ENCODE assay signal across 25 cellular contexts in genomic region chr10:29878492-29878891, GRCh38.
DNase-seq lines count a peak whose midpoint lies in the region; ATAC-seq and TF ChIP-seq lines count a peak whose summit lies in the region.
"Had no signal": no experiment of that assay in that cellular context is flagged by ENCODE, and none has a peak within 500 bp of the region (broad histone marks: within the 10 kb centered on the region; RNA-seq: fewer than 3 reads in every experiment).

No MANE protein-coding gene starts in this region.

- H3K27ac Mint-ChIP-seq in neural crest cell (ENCODE audit: unreplicated experiment): peak overlapping the region; percentile 83
- no peak overlapping the region for H3K27ac Mint-ChIP-seq in CD4-positive, alpha-beta memory T cell
- H3K27ac Mint-ChIP-seq: activated CD8-positive, alpha-beta memory T cell treated with anti-CD3 and anti-CD28 coated beads, Interleukin-2, amount 10 ng/mL, durations not matched to agents 7 days and 5 days; activated naive CD4-positive, alpha-beta T cell treated with anti-CD3 and anti-CD28 coated beads, Interleukin-2, amount 10 ng/mL, durations not matched to agents 7 days and 5 days; CD14-positive monocyte; naive thymus-derived CD4-positive, alpha-beta T cell; stimulated activated effector memory CD8-positive, alpha-beta T cell treated with anti-CD3 and anti-CD28 coated beads, Interleukin-12 subunit alpha, Interleukin-12 subunit beta, amount 100 ng/mL, for 72 hours; T-helper 2 cell treated with Interferon-gamma antibody and Interleukin-4, amounts not matched to agents 5 μg/mL and 100 μg/mL, for 36 hours had no signal

- H3K27me3 ChIP-seq in BLaER1: no peaks in the 10 kb centered on the region
- no peaks in the 10 kb centered on the region for H3K27me3 ChIP-seq in body of pancreas
- H3K27me3 ChIP-seq in CD4-positive, alpha-beta memory T cell (ENCODE audit: insufficient read depth, low read length): no peaks in the 10 kb centered on the region
- H3K27me3 ChIP-seq: ovary, Peyer's patch had no signal

- peak overlapping the region; percentile 32; the same call in 1 of the 2 replicates for H3K27ac ChIP-seq in BLaER1
- peak overlapping the region in 3 of 4 donors; percentile 23 to 60 (median 43) for H3K27ac ChIP-seq in body of pancreas
- H3K27ac ChIP-seq in CD4-positive, alpha-beta memory T cell (ENCODE audit: low read depth, low read length): no peak overlapping the region
- H3K27ac ChIP-seq: ovary, Peyer's patch had no signal

- H3K27me3 Mint-ChIP-seq in neural crest cell (ENCODE audit: low read depth): no peaks in the 10 kb centered on the region
- peaks cover 10 to 24% of the 10 kb centered on the region in 2 donors for H3K27me3 Mint-ChIP-seq in CD4-positive, alpha-beta memory T cell

- intact Hi-C loops in body of pancreas (cut with DNase I): no loop called here
- intact Hi-C loops in CD4-positive, alpha-beta memory T cell (cut with micrococcal nuclease): no loop called here

- H3K9me3 Mint-ChIP-seq in neural crest cell: peaks cover 3% of the 10 kb centered on the region
- no peaks in the 10 kb centered on the region for H3K9me3 Mint-ChIP-seq in CD4-positive, alpha-beta memory T cell
- H3K9me3 Mint-ChIP-seq: activated naive CD4-positive, alpha-beta T cell treated with anti-CD3 and anti-CD28 coated beads, Interleukin-2, amount 10 ng/mL, durations not matched to agents 7 days and 5 days; CD14-positive monocyte; central memory CD8-positive, alpha-beta T cell; naive thymus-derived CD4-positive, alpha-beta T cell; stimulated activated effector memory CD8-positive, alpha-beta T cell treated with anti-CD3 and anti-CD28 coated beads, Interleukin-12 subunit alpha, Interleukin-12 subunit beta, amount 100 ng/mL, for 72 hours; T-helper 2 cell treated with Interferon-gamma antibody and Interleukin-4, amounts not matched to agents 5 μg/mL and 100 μg/mL, for 36 hours had no signal

- H3K4me1 ChIP-seq in BLaER1 (peaks cover 46% of the 10 kb centered on the region), body of pancreas (peaks cover 7% of the 10 kb centered on the region)
- H3K4me1 ChIP-seq in CD4-positive, alpha-beta memory T cell (ENCODE audit: insufficient read depth, low read length): no peaks in the 10 kb centered on the region
- H3K4me1 ChIP-seq: Peyer's patch, spleen had no signal

- no peak overlapping the region for H3K4me3 Mint-ChIP-seq in neural crest cell
- H3K4me3 Mint-ChIP-seq in CD4-positive, alpha-beta memory T cell: no peak overlapping the region
- H3K4me3 Mint-ChIP-seq: activated CD8-positive, alpha-beta memory T cell treated with anti-CD3 and anti-CD28 coated beads, Interleukin-2, amount 10 ng/mL, durations not matched to agents 7 days and 5 days; activated naive CD4-positive, alpha-beta T cell treated with anti-CD3 and anti-CD28 coated beads, Interleukin-2, amount 10 ng/mL, durations not matched to agents 7 days and 5 days; central memory CD8-positive, alpha-beta T cell; IgD-negative memory B cell; naive thymus-derived CD4-positive, alpha-beta T cell; stimulated activated effector memory CD8-positive, alpha-beta T cell treated with anti-CD3 and anti-CD28 coated beads, Interleukin-12 subunit alpha, Interleukin-12 subunit beta, amount 100 ng/mL, for 72 hours; T-helper 2 cell treated with Interferon-gamma antibody and Interleukin-4, amounts not matched to agents 5 μg/mL and 100 μg/mL, for 36 hours had no signal

- no peaks in the 10 kb centered on the region for H3K9me3 ChIP-seq in BLaER1
- no peaks in the 10 kb centered on the region for H3K9me3 ChIP-seq in body of pancreas
- H3K9me3 ChIP-seq in CD4-positive, alpha-beta memory T cell (ENCODE audit: control insufficient read depth in 1 of 2, low read length in 2 of 2): no peaks in the 10 kb centered on the region
- H3K9me3 ChIP-seq: ovary, Peyer's patch, spleen had no signal

- DNase-seq in KBM-7 (peak; percentile 86), body of pancreas (no peak), neural crest cell (ENCODE audit: low read depth, low spot score) (no peak)
- DNase-seq in CD4-positive, alpha-beta memory T cell: no peak
- DNase-seq in central memory CD4-positive, alpha-beta T cell: no peak
- DNase-seq: activated CD4-positive, alpha-beta T cell treated with anti-CD3 and anti-CD28 coated beads, Interleukin-2, amount 50 U/mL, for 1 hour; activated CD8-positive, alpha-beta memory T cell treated with anti-CD3 and anti-CD28 coated beads, Interleukin-2, amount 10 ng/mL, durations not matched to agents 7 days and 5 days; activated naive CD4-positive, alpha-beta T cell treated with anti-CD3 and anti-CD28 coated beads, Interleukin-2, amount 10 ng/mL, durations not matched to agents 7 days and 5 days; amniotic stem cell; mesenchymal stem cell; MM.1S; naive thymus-derived CD4-positive, alpha-beta T cell; NCI-H187; NCI-H526 treated with DMSO at 0.1 percent for 48 hours; ovary; Peyer's patch; spleen; stimulated activated CD4-positive, alpha-beta T cell treated with anti-CD3 and anti-CD28 coated beads, Interleukin-2, amount 100 ng/mL, for 48 hours had no signal

- POLR2A ChIA-PET in CD4-positive, alpha-beta memory T cell (lab: Charles Lee; ENCODE audit: partially characterized antibody): no interaction called here

- peaks cover 60% of the 10 kb centered on the region for H3K4me1 Mint-ChIP-seq in neural crest cell
- H3K4me1 Mint-ChIP-seq in CD4-positive, alpha-beta memory T cell: no peaks in the 10 kb centered on the region
- H3K4me1 Mint-ChIP-seq: activated CD8-positive, alpha-beta memory T cell treated with anti-CD3 and anti-CD28 coated beads, Interleukin-2, amount 10 ng/mL, durations not matched to agents 7 days and 5 days; activated naive CD4-positive, alpha-beta T cell treated with anti-CD3 and anti-CD28 coated beads, Interleukin-2, amount 10 ng/mL, durations not matched to agents 7 days and 5 days; central memory CD8-positive, alpha-beta T cell; IgD-negative memory B cell; naive thymus-derived CD4-positive, alpha-beta T cell; stimulated activated effector memory CD8-positive, alpha-beta T cell treated with anti-CD3 and anti-CD28 coated beads, Interleukin-12 subunit alpha, Interleukin-12 subunit beta, amount 100 ng/mL, for 72 hours had no signal

- TF ChIP-seq CTCF in body of pancreas (IDR thresholded peaks at IDR 0.05): no peak
- TF ChIP-seq CTCF in neural crest cell (conservative IDR thresholded peaks at IDR 0.05): no peak

- no peak for ATAC-seq in body of pancreas
- ATAC-seq in GM21526 (IDR thresholded peaks at IDR 0.05; ENCODE audit: low FRiP score, unreplicated experiment): no peak
- ATAC-seq: activated CD8-positive, alpha-beta memory T cell treated with anti-CD3 and anti-CD28 coated beads, Interleukin-2, amount 10 ng/mL, durations not matched to agents 7 days and 5 days; naive thymus-derived CD4-positive, alpha-beta T cell; stimulated activated effector memory CD8-positive, alpha-beta T cell treated with anti-CD3 and anti-CD28 coated beads, Interleukin-12 subunit alpha, Interleukin-12 subunit beta, amount 100 ng/mL, for 72 hours had no signal

- CTCF ChIA-PET in CD4-positive, alpha-beta memory T cell (lab: Charles Lee; ENCODE audit: partially characterized antibody): no interaction called here

- peaks cover 2% of the 10 kb centered on the region for H3K36me3 Mint-ChIP-seq in neural crest cell (ENCODE audit: low read depth)
- H3K36me3 Mint-ChIP-seq in CD4-positive, alpha-beta memory T cell: no peaks in the 10 kb centered on the region
- H3K36me3 Mint-ChIP-seq: activated CD8-positive, alpha-beta memory T cell treated with anti-CD3 and anti-CD28 coated beads, Interleukin-2, amount 10 ng/mL, durations not matched to agents 7 days and 5 days; activated naive CD4-positive, alpha-beta T cell treated with anti-CD3 and anti-CD28 coated beads, Interleukin-2, amount 10 ng/mL, durations not matched to agents 7 days and 5 days; CD14-positive monocyte; IgD-negative memory B cell; naive thymus-derived CD4-positive, alpha-beta T cell; stimulated activated effector memory CD8-positive, alpha-beta T cell treated with anti-CD3 and anti-CD28 coated beads, Interleukin-12 subunit alpha, Interleukin-12 subunit beta, amount 100 ng/mL, for 72 hours had no signal

- 78 to 81% methylated on average over 10 of the region's 10 CpGs for WGBS in body of pancreas, 2 donors

- H3K4me2 ChIP-seq in BLaER1: peak overlapping the region; percentile 63

- H3K36me3 ChIP-seq in BLaER1: no peaks in the 10 kb centered on the region
- H3K36me3 ChIP-seq in body of pancreas (replicated peaks in 1 of 2; ENCODE audit: insufficient read depth in 1 of 2, low read depth in 2 of 2): no peaks in the 10 kb centered on the region
- no peaks in the 10 kb centered on the region for H3K36me3 ChIP-seq in CD4-positive, alpha-beta memory T cell (ENCODE audit: insufficient read depth, low read length)
- H3K36me3 ChIP-seq: ovary, Peyer's patch, spleen had no signal

- H3K9ac ChIP-seq in BLaER1: peak overlapping the region; percentile 1; the same call in 1 of the 2 replicates

- TF ChIP-seq POLR2A in body of pancreas (IDR thresholded peaks at IDR 0.05): no peak

- H3K4me3 ChIP-seq in BLaER1 (no peak overlapping the region), body of pancreas (no peak overlapping the region)
- no peak overlapping the region for H3K4me3 ChIP-seq in CD4-positive, alpha-beta memory T cell (ENCODE audit: low read length in 2 of 2)
- H3K4me3 ChIP-seq: ovary, Peyer's patch, spleen had no signal

- in situ Hi-C loops in KBM-7 (cut with MboI; ENCODE audit: low pct_unique_long_range_greater_than_20kb, low sequenced_read_pairs): no loop called here

- no peaks in the 10 kb centered on the region for H4K20me1 ChIP-seq in BLaER1
